In the genomic region with DNA sequence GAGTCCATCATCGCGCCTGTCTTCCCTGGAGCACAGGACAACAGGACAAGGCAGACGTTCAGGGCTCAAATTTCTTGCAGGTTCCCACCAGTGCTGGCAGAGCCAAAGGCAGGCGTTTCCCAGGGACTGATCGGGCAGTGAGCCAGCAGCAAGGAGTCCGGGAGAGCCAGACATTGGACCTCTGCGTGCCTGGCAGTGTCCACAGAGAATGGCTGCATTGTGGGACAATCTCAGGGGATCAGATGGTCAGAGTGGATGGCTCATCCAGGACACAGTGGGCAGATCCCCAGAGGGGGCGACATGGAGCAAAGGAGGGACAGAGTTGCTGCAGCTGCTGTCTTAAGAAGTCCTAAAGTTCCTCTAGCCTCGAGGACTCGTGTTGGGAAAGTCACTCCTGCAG, we compare ENCODE assay signal across 8 cellular contexts. TPM values are rescaled to one million over a fixed set of nuclear protein-coding genes. Genes with fewer than 3 reads are reported as not detected.
DNase-seq lines count a peak whose midpoint lies in the region; ATAC-seq and TF ChIP-seq lines count a peak whose summit lies in the region.

No MANE protein-coding gene starts in this region.

- DNase-seq in AG20443 (ENCODE audit: low spot score) (peak; percentile 74), GM12865 (ENCODE audit: low read depth) (peak; percentile 32), RPMI7951 (ENCODE audit: low read depth) (peak; percentile 59), colonic mucosa (peak; percentile 78), lower leg skin (ENCODE audit: low spot score in 2 of 2) (peak; percentile 60 to 90), transverse colon (peak; percentile 67), omental fat pad (ENCODE audit: low spot score) (no peak)

- 36 to 56% methylated on average over 7 to 10 of the region's 10 CpGs for WGBS in lower leg skin, 2 donors
- 36% methylated on average over 10 of the region's 10 CpGs; no CpG with 5 or more reads in 1 of the 2 donors for WGBS in transverse colon (ENCODE audit: low coverage in 1 of 2), 2 donors

- H3K9me3 ChIP-seq in colonic mucosa (no peaks in the 10 kb centered on the region), transverse colon (no peaks in the 10 kb centered on the region)

- peak overlapping the region in 1 of 2 donors; percentile 100 for H3K9ac ChIP-seq in colonic mucosa (ENCODE audit: low read depth in 2 of 2, low read length in 2 of 2)

- H3K36me3 ChIP-seq in colonic mucosa = no peaks in the 10 kb centered on the region
- peaks cover 0 to 17% (median 8%) of the 10 kb centered on the region in 4 donors for H3K36me3 ChIP-seq in transverse colon

- no peak for TF ChIP-seq EP300 in transverse colon (IDR thresholded peaks at IDR 0.05; ENCODE audit: low read depth)

- no peak for ATAC-seq in omental fat pad (ENCODE audit: low FRiP score)
- ATAC-seq in GM18502 (IDR thresholded peaks at IDR 0.05; ENCODE audit: poor library complexity, unreplicated experiment) = no peak

- peak; percentile 45 for TF ChIP-seq CTCF in GM12865 (IDR thresholded peaks at IDR 0.05; ENCODE audit: insufficient read depth, low read depth, low read length, missing control alignments)
- TF ChIP-seq CTCF in colonic mucosa (IDR thresholded peaks at IDR 0.05) = peak; percentile 41
- no peak for TF ChIP-seq CTCF in lower leg skin (IDR thresholded peaks at IDR 0.05)
- TF ChIP-seq CTCF in transverse colon (IDR thresholded peaks at IDR 0.05) = peak; percentile 33 to 52 (median 42)
- TF ChIP-seq CTCF in omental fat pad (IDR thresholded peaks at IDR 0.05) = no peak

- H3K27ac ChIP-seq in colonic mucosa (peak overlapping the region; percentile 85), transverse colon (peak overlapping the region; percentile 93 to 98 (median 98))

- intact Hi-C loops in colonic mucosa (cut with DNase I) = no loop called here
- intact Hi-C loops in lower leg skin (cut with DNase I; ENCODE audit: low total_unique reads) = no loop called here
- intact Hi-C loops in transverse colon (cut with DNase I; ENCODE audit: low total_unique reads) = no loop called here

- H3K4me1 ChIP-seq in colonic mucosa (peaks cover 22% of the 10 kb centered on the region), transverse colon (peaks cover 41 to 68% (median 63%) of the 10 kb centered on the region in 4 donors)

- H3K27me3 ChIP-seq in colonic mucosa (no peaks in the 10 kb centered on the region), transverse colon (no peaks in the 10 kb centered on the region)

- TF ChIP-seq POLR2A in lower leg skin (IDR thresholded peaks at IDR 0.05) = no peak
- TF ChIP-seq POLR2A in transverse colon (IDR thresholded peaks at IDR 0.05) = no peak

- H3K4me3 ChIP-seq in GM12865 (ENCODE audit: low read depth, low read length) (no peak overlapping the region), colonic mucosa (no peak overlapping the region), lower leg skin (ENCODE audit: low read depth, poor library complexity, severe bottlenecking) (no peak overlapping the region), transverse colon (no peak overlapping the region)

- in situ Hi-C loops in transverse colon (cut with MboI; ENCODE audit: low pct_ligation_motif_present in 1 of 4, low pct_unique_long_range_greater_than_20kb in 1 of 4, low sequenced_read_pairs in 3 of 4) = no loop called here

RNA-seq across cellular contexts. Expression of a gene that starts 4.6 kb away (rescaled TPM):
- 7.6 and 8.2 TPM in 2 replicates for total RNA-seq in RPMI7951 (2014; rRNA removed; shearing (Covaris generic))
- total RNA-seq in colonic mucosa = 100 to 1,000 TPM; 124 to 165 TPM
- 10 to 100 TPM; 29.1 to 49.1 (median 42.9) TPM for total RNA-seq in lower leg skin
- total RNA-seq in transverse colon = 100 to 1,000 TPM; 104 to 256 (median 180) TPM
- total RNA-seq in omental fat pad = 10 to 100 TPM; 27.6 to 93.3 (median 41.5) TPM

RNA-seq across cellular contexts. Expression of a gene that starts 11.4 kb away (rescaled TPM):
- total RNA-seq in RPMI7951 (2014; rRNA removed; shearing (Covaris generic)) = not detected in 2 replicates
- total RNA-seq in colonic mucosa (100 to 1,000 TPM; 201 to 211 TPM), lower leg skin (1 to 10 TPM in 1 of 4 donors, under 1 TPM in 2, not detected in 1; 0.19 to 1.2 (median 0.39) TPM), transverse colon (100 to 1,000 TPM in 3 of 4 donors, 10 to 100 TPM in 1; 86.0 to 320 (median 214) TPM), omental fat pad (under 1 TPM in 1 of 4 donors, not detected in 3; 0.44 TPM)

RNA-seq across cellular contexts. Expression of a gene that starts 46.5 kb away (rescaled TPM):
- total RNA-seq in RPMI7951 (2014; rRNA removed; shearing (Covaris generic)) = 31.2 and 38.9 TPM in 2 replicates
- 10 to 100 TPM; 34.0 to 61.6 TPM for total RNA-seq in colonic mucosa
- 10 to 100 TPM; 35.4 to 43.1 (median 37.9) TPM for total RNA-seq in lower leg skin
- total RNA-seq in transverse colon = 10 to 100 TPM; 26.5 to 40.6 (median 32.2) TPM
- total RNA-seq in omental fat pad = 10 to 100 TPM; 33.5 to 52.6 (median 45.6) TPM

Comparison
In these comparisons a context has a peak if more than half of its experiments do, and no peak if none do; other contexts are left out.
1. CTCF ChIP-seq: peak in GM12865 (single experiment), colonic mucosa (single experiment) and transverse colon (5 of 5); none in lower leg skin (0 of 3) and omental fat pad (0 of 3).
2. RNA of a gene that starts 11.4 kb away (total RNA-seq): 86.0 to 320 TPM in transverse colon and 201 to 211 TPM in colonic mucosa; 0.19 to 1.2 TPM in lower leg skin, 0.44 TPM in omental fat pad and not detected in RPMI7951; every median in the first group is over 10 times any median in the second.